In the genomic region with DNA sequence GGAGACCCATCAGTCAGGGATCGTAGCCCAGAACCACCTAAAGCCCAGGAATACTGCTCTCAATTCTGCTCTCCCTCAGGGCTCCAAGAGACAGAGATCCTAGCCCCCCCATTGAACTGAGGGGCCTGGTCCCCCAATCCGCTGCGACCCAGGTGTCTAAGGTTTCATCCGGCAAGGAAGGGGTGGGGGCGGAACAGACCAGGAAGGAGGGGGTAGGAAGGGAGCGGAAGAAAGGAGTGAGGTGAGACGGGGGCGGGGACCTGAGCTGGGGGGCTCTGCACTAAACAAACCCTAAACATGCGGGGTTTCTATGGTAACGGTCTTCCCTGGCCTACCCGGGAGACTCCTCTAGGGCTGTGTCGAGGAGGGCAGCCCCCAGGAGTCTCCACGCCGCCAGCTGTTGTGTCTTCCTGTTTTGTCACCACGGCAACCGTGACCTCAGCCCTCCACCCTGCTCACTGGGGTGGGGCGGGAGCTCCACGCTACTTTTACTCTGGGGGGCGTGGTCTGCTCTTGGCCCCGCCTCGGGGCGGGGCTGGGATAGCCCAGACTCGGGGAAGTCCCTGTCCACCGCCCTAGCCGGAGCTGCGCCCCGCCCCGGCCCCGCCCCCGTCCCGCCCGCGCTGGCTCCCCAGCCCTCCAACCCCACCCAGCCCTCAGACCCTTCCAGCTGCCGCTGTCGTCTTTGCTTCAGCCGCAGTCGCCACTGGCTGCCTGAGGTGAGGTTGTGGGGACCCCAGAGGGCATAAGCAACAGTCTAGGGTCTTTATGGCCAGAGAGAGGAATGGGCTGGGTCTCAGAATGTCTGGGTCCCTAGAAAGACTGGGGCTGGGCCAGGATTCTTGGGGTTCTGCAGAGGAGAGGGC, we compare ENCODE assay signal across 1 cellular context.
TF ChIP-seq lines count a peak whose summit lies in the region.

A gene with protein sequence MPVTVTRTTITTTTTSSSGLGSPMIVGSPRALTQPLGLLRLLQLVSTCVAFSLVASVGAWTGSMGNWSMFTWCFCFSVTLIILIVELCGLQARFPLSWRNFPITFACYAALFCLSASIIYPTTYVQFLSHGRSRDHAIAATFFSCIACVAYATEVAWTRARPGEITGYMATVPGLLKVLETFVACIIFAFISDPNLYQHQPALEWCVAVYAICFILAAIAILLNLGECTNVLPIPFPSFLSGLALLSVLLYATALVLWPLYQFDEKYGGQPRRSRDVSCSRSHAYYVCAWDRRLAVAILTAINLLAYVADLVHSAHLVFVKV (plus strand): TSS at position 659 of the 866 bp plus-strand sequence. CDS start 5,647 bp downstream, outside the sequence.

TF ChIP-seq in HepG2, 621 proteins besides CTCF, POLR2A, EP300 and RAD21 (continued from another document and continues in another):
- TF ChIP-seq, protein P1, sequence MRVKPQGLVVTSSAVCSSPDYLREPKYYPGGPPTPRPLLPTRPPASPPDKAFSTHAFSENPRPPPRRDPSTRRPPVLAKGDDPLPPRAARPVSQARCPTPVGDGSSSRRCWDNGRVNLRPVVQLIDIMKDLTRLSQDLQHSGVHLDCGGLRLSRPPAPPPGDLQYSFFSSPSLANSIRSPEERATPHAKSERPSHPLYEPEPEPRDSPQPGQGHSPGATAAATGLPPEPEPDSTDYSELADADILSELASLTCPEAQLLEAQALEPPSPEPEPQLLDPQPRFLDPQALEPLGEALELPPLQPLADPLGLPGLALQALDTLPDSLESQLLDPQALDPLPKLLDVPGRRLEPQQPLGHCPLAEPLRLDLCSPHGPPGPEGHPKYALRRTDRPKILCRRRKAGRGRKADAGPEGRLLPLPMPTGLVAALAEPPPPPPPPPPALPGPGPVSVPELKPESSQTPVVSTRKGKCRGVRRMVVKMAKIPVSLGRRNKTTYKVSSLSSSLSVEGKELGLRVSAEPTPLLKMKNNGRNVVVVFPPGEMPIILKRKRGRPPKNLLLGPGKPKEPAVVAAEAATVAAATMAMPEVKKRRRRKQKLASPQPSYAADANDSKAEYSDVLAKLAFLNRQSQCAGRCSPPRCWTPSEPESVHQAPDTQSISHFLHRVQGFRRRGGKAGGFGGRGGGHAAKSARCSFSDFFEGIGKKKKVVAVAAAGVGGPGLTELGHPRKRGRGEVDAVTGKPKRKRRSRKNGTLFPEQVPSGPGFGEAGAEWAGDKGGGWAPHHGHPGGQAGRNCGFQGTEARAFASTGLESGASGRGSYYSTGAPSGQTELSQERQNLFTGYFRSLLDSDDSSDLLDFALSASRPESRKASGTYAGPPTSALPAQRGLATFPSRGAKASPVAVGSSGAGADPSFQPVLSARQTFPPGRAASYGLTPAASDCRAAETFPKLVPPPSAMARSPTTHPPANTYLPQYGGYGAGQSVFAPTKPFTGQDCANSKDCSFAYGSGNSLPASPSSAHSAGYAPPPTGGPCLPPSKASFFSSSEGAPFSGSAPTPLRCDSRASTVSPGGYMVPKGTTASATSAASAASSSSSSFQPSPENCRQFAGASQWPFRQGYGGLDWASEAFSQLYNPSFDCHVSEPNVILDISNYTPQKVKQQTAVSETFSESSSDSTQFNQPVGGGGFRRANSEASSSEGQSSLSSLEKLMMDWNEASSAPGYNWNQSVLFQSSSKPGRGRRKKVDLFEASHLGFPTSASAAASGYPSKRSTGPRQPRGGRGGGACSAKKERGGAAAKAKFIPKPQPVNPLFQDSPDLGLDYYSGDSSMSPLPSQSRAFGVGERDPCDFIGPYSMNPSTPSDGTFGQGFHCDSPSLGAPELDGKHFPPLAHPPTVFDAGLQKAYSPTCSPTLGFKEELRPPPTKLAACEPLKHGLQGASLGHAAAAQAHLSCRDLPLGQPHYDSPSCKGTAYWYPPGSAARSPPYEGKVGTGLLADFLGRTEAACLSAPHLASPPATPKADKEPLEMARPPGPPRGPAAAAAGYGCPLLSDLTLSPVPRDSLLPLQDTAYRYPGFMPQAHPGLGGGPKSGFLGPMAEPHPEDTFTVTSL (CRISPR knock-in tag; IDR thresholded peaks at IDR 0.05; ENCODE audit: borderline replicate concordance), result 0 out of 2 replicates have a peak, but pooled peaks have one; percentile 41
- TF ChIP-seq, protein P2, sequence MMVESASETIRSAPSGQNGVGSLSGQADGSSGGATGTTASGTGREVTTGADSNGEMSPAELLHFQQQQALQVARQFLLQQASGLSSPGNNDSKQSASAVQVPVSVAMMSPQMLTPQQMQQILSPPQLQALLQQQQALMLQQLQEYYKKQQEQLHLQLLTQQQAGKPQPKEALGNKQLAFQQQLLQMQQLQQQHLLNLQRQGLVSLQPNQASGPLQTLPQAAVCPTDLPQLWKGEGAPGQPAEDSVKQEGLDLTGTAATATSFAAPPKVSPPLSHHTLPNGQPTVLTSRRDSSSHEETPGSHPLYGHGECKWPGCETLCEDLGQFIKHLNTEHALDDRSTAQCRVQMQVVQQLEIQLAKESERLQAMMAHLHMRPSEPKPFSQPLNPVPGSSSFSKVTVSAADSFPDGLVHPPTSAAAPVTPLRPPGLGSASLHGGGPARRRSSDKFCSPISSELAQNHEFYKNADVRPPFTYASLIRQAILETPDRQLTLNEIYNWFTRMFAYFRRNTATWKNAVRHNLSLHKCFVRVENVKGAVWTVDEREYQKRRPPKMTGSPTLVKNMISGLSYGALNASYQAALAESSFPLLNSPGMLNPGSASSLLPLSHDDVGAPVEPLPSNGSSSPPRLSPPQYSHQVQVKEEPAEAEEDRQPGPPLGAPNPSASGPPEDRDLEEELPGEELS (CRISPR knock-in tag; IDR thresholded peaks at IDR 0.05), result peak; percentile 57
- TF ChIP-seq KLF11 (CRISPR knock-in tag; IDR thresholded peaks at IDR 0.05) (peak; percentile 85; the same call in 1 of the 2 replicates), SIX4 (CRISPR knock-in tag; IDR thresholded peaks at IDR 0.05) (peak; percentile 45), ARID2 (CRISPR knock-in tag; IDR thresholded peaks at IDR 0.05; ENCODE audit: borderline replicate concordance) (no peak), FOXK1 (CRISPR knock-in tag; IDR thresholded peaks at IDR 0.05; ENCODE audit: borderline replicate concordance, low read depth) (peak; percentile 90), RFXANK (CRISPR knock-in tag; IDR thresholded peaks at IDR 0.05) (0 out of 2 replicates have a peak, but pooled peaks have one; percentile 64), ZEB1 (IDR thresholded peaks at IDR 0.05; ENCODE audit: insufficient replicate concordance, low read depth) (peak; percentile 55), ZNF761 (CRISPR knock-in tag; conservative IDR thresholded peaks at IDR 0.05) (peak; percentile 92; the same call in 1 of the 2 replicates), MEIS2 (CRISPR knock-in tag; IDR thresholded peaks at IDR 0.05) (no peak), KLF9 (CRISPR knock-in tag; IDR thresholded peaks at IDR 0.05; ENCODE audit: low read depth) (peak; percentile 48; the same call in 1 of the 2 replicates), HDAC1 (CRISPR knock-in tag; IDR thresholded peaks at IDR 0.05) (peak; percentile 88), ELF3 (CRISPR knock-in tag; IDR thresholded peaks at IDR 0.05) (peak; percentile 85), LCORL (IDR thresholded peaks at IDR 0.05) (no peak), LCORL (CRISPR knock-in tag; IDR thresholded peaks at IDR 0.05) (0 out of 2 replicates have a peak, but pooled peaks have one; percentile 65), POLR2G (IDR thresholded peaks at IDR 0.05; ENCODE audit: low read depth, low read length) (peak; percentile 74), GZF1 (CRISPR knock-in tag; IDR thresholded peaks at IDR 0.05) (no peak), CEBPB (IDR thresholded peaks at IDR 0.05; ENCODE audit: borderline replicate concordance, low read depth, low read length) (no peak), ZNF773 (CRISPR knock-in tag; IDR thresholded peaks at IDR 0.05; ENCODE audit: borderline replicate concordance) (no peak), KAT2B (IDR thresholded peaks at IDR 0.05; ENCODE audit: borderline replicate concordance, low read depth, low read length) (no peak), ZNF501 (CRISPR knock-in tag; IDR thresholded peaks at IDR 0.05) (peak; percentile 73)
- TF ChIP-seq, protein P3, sequence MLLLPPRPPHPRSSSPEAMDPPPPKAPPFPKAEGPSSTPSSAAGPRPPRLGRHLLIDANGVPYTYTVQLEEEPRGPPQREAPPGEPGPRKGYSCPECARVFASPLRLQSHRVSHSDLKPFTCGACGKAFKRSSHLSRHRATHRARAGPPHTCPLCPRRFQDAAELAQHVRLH (CRISPR knock-in tag; IDR thresholded peaks at IDR 0.05; ENCODE audit: borderline replicate concordance, low read depth), result 0 out of 2 replicates have a peak, but pooled peaks have one; percentile 52
- TF ChIP-seq, protein P4, sequence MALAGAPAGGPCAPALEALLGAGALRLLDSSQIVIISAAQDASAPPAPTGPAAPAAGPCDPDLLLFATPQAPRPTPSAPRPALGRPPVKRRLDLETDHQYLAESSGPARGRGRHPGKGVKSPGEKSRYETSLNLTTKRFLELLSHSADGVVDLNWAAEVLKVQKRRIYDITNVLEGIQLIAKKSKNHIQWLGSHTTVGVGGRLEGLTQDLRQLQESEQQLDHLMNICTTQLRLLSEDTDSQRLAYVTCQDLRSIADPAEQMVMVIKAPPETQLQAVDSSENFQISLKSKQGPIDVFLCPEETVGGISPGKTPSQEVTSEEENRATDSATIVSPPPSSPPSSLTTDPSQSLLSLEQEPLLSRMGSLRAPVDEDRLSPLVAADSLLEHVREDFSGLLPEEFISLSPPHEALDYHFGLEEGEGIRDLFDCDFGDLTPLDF (CRISPR knock-in tag; IDR thresholded peaks at IDR 0.05), result no peak
- TF ChIP-seq, protein P5, sequence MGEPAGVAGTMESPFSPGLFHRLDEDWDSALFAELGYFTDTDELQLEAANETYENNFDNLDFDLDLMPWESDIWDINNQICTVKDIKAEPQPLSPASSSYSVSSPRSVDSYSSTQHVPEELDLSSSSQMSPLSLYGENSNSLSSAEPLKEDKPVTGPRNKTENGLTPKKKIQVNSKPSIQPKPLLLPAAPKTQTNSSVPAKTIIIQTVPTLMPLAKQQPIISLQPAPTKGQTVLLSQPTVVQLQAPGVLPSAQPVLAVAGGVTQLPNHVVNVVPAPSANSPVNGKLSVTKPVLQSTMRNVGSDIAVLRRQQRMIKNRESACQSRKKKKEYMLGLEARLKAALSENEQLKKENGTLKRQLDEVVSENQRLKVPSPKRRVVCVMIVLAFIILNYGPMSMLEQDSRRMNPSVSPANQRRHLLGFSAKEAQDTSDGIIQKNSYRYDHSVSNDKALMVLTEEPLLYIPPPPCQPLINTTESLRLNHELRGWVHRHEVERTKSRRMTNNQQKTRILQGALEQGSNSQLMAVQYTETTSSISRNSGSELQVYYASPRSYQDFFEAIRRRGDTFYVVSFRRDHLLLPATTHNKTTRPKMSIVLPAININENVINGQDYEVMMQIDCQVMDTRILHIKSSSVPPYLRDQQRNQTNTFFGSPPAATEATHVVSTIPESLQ (CRISPR knock-in tag; conservative IDR thresholded peaks at IDR 0.05), result no peak
- TF ChIP-seq, protein P6, sequence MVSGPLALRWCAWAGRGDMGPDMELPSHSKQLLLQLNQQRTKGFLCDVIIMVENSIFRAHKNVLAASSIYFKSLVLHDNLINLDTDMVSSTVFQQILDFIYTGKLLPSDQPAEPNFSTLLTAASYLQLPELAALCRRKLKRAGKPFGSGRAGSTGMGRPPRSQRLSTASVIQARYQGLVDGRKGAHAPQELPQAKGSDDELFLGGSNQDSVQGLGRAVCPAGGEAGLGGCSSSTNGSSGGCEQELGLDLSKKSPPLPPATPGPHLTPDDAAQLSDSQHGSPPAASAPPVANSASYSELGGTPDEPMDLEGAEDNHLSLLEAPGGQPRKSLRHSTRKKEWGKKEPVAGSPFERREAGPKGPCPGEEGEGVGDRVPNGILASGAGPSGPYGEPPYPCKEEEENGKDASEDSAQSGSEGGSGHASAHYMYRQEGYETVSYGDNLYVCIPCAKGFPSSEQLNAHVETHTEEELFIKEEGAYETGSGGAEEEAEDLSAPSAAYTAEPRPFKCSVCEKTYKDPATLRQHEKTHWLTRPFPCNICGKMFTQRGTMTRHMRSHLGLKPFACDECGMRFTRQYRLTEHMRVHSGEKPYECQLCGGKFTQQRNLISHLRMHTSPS (CRISPR knock-in tag; IDR thresholded peaks at IDR 0.05; ENCODE audit: low read depth), result no peak
- TF ChIP-seq, protein P7, sequence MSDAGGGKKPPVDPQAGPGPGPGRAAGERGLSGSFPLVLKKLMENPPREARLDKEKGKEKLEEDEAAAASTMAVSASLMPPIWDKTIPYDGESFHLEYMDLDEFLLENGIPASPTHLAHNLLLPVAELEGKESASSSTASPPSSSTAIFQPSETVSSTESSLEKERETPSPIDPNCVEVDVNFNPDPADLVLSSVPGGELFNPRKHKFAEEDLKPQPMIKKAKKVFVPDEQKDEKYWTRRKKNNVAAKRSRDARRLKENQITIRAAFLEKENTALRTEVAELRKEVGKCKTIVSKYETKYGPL (CRISPR knock-in tag; IDR thresholded peaks at IDR 0.05), result no peak
- TF ChIP-seq, protein P8, sequence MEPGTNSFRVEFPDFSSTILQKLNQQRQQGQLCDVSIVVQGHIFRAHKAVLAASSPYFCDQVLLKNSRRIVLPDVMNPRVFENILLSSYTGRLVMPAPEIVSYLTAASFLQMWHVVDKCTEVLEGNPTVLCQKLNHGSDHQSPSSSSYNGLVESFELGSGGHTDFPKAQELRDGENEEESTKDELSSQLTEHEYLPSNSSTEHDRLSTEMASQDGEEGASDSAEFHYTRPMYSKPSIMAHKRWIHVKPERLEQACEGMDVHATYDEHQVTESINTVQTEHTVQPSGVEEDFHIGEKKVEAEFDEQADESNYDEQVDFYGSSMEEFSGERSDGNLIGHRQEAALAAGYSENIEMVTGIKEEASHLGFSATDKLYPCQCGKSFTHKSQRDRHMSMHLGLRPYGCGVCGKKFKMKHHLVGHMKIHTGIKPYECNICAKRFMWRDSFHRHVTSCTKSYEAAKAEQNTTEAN (CRISPR knock-in tag; conservative IDR thresholded peaks at IDR 0.05), result no peak
- TF ChIP-seq, protein P9, sequence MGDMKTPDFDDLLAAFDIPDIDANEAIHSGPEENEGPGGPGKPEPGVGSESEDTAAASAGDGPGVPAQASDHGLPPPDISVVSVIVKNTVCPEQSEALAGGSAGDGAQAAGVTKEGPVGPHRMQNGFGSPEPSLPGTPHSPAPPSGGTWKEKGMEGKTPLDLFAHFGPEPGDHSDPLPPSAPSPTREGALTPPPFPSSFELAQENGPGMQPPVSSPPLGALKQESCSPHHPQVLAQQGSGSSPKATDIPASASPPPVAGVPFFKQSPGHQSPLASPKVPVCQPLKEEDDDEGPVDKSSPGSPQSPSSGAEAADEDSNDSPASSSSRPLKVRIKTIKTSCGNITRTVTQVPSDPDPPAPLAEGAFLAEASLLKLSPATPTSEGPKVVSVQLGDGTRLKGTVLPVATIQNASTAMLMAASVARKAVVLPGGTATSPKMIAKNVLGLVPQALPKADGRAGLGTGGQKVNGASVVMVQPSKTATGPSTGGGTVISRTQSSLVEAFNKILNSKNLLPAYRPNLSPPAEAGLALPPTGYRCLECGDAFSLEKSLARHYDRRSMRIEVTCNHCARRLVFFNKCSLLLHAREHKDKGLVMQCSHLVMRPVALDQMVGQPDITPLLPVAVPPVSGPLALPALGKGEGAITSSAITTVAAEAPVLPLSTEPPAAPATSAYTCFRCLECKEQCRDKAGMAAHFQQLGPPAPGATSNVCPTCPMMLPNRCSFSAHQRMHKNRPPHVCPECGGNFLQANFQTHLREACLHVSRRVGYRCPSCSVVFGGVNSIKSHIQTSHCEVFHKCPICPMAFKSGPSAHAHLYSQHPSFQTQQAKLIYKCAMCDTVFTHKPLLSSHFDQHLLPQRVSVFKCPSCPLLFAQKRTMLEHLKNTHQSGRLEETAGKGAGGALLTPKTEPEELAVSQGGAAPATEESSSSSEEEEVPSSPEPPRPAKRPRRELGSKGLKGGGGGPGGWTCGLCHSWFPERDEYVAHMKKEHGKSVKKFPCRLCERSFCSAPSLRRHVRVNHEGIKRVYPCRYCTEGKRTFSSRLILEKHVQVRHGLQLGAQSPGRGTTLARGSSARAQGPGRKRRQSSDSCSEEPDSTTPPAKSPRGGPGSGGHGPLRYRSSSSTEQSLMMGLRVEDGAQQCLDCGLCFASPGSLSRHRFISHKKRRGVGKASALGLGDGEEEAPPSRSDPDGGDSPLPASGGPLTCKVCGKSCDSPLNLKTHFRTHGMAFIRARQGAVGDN (CRISPR knock-in tag; IDR thresholded peaks at IDR 0.05), result peak; percentile 50
